26 cellular contexts compared by ENCODE assay signal in genomic region chr22:35863432-35863831, GRCh38.
DNase-seq lines count a peak whose midpoint lies in the region; ATAC-seq and TF ChIP-seq lines count a peak whose summit lies in the region.
"Had no signal": no experiment of that assay in that cellular context is flagged by ENCODE, and none has a peak within 500 bp of the region (broad histone marks: within the 10 kb centered on the region; RNA-seq: fewer than 3 reads in every experiment).

No MANE protein-coding gene starts in this region.

- no peak for TF ChIP-seq CTCF in endodermal cell (conservative IDR thresholded peaks at IDR 0.05)
- TF ChIP-seq CTCF in psoas muscle (IDR thresholded peaks at IDR 0.05): no peak

- DNase-seq in NCI-H1105 treated with DMSO at 0.1 percent for 48 hours (lab: John Stamatoyannopoulos, UW): peak; percentile 35
- no peak for DNase-seq in NCI-H1105 (lab: John Stamatoyannopoulos, UW)
- DNase-seq in NCI-H69 (lab: John Stamatoyannopoulos, UW): peak; percentile 87
- no peak for DNase-seq in endodermal cell
- DNase-seq in psoas muscle: no peak
- no peak for DNase-seq in NCI-H1694 (lab: John Stamatoyannopoulos, UW)
- no peak for DNase-seq in amygdala (lab: John Stamatoyannopoulos, UW)
- no peak for DNase-seq in CD8-positive, alpha-beta memory T cell
- DNase-seq: activated CD8-positive, alpha-beta T cell treated with anti-CD3 and anti-CD28 coated beads, Interleukin-2, amount 10 ng/mL, durations not matched to agents 7 days and 5 days; activated naive CD4-positive, alpha-beta T cell treated with Interleukin-2 at 50 U/mL for 16 hours; activated T-cell treated with anti-CD3 and anti-CD28 coated beads, Interleukin-2, amount 50 U/mL, for 24 hours; anterior cingulate cortex; Caco-2; immature natural killer cell; KG1; naive thymus-derived CD8-positive, alpha-beta T cell; NCI-H446; SIG-M5; small intestine; stimulated activated CD4-positive, alpha-beta T cell treated with anti-CD3 and anti-CD28 coated beads, Interleukin-4, amount 100 ng/mL, for 1 hour; upper lobe of right lung had no signal

- H3K9me3 ChIP-seq in endodermal cell (ENCODE audit: control insufficient read depth, low read length): peaks cover 8% of the 10 kb centered on the region
- no peaks in the 10 kb centered on the region for H3K9me3 ChIP-seq in psoas muscle
- H3K9me3 ChIP-seq in CD8-positive, alpha-beta memory T cell (ENCODE audit: low read length): no peaks in the 10 kb centered on the region
- H3K9me3 ChIP-seq: Caco-2, upper lobe of right lung had no signal

- no peaks in the 10 kb centered on the region for H3K27me3 Mint-ChIP-seq in endodermal cell (ENCODE audit: insufficient read depth)
- no peaks in the 10 kb centered on the region for H3K27me3 Mint-ChIP-seq in CD8-positive, alpha-beta memory T cell
- H3K27me3 Mint-ChIP-seq: activated T-cell treated with anti-CD3 and anti-CD28 coated beads, Interleukin-2, amount 50 U/mL, for 24 hours had no signal

- WGBS in endodermal cell (ENCODE audit: insufficient coverage in 1 of 2, insufficient read length in 1 of 2), 2 experiments: 89 to 100% methylated on average over 5 of the region's 5 CpGs
- WGBS in psoas muscle, 3 donors: 31 to 42% (median 35%) methylated on average over 5 of the region's 5 CpGs

- no peaks in the 10 kb centered on the region for H3K36me3 ChIP-seq in endodermal cell (ENCODE audit: control insufficient read depth, insufficient read depth, low read length)
- H3K36me3 ChIP-seq in psoas muscle (ENCODE audit: insufficient read depth in 1 of 2, low read depth in 1 of 2): no peaks in the 10 kb centered on the region
- no peaks in the 10 kb centered on the region for H3K36me3 ChIP-seq in CD8-positive, alpha-beta memory T cell (ENCODE audit: insufficient read depth, low read length)
- H3K36me3 ChIP-seq: upper lobe of right lung had no signal

- no peaks in the 10 kb centered on the region for H3K9me3 Mint-ChIP-seq in endodermal cell
- H3K9me3 Mint-ChIP-seq in CD8-positive, alpha-beta memory T cell: no peaks in the 10 kb centered on the region
- H3K9me3 Mint-ChIP-seq: activated T-cell treated with anti-CD3 and anti-CD28 coated beads, Interleukin-2, amount 50 U/mL, for 24 hours; immature natural killer cell; naive thymus-derived CD8-positive, alpha-beta T cell had no signal

- no peak overlapping the region for H3K9ac ChIP-seq in endodermal cell (ENCODE audit: extremely low read depth, low read length, poor library complexity, severe bottlenecking)
- H3K9ac ChIP-seq: parathyroid adenoma had no signal

- CTCF ChIA-PET in CD8-positive, alpha-beta memory T cell (lab: Charles Lee): no interaction called here

- POLR2A ChIA-PET in CD8-positive, alpha-beta memory T cell (lab: Charles Lee): no interaction called here

- H3K27me3 ChIP-seq in endodermal cell (ENCODE audit: control insufficient read depth, insufficient read depth, low read length, poor library complexity, severe bottlenecking) (no peaks in the 10 kb centered on the region), psoas muscle (ENCODE audit: insufficient read depth in 3 of 3, low read length in 2 of 3) (no peaks in the 10 kb centered on the region)
- no peaks in the 10 kb centered on the region for H3K27me3 ChIP-seq in CD8-positive, alpha-beta memory T cell (ENCODE audit: insufficient read depth, low read length, poor library complexity, severe bottlenecking)
- H3K27me3 ChIP-seq: upper lobe of right lung had no signal

- H3K27ac ChIP-seq in endodermal cell (ENCODE audit: low read depth, low read length) (peak overlapping the region; percentile 7), psoas muscle (peak overlapping the region; percentile 88)
- no peak overlapping the region for H3K27ac ChIP-seq in CD8-positive, alpha-beta memory T cell (ENCODE audit: low read depth, low read length)
- H3K27ac ChIP-seq: 22Rv1, parathyroid adenoma, upper lobe of right lung had no signal

- H3K4me1 ChIP-seq in endodermal cell (ENCODE audit: control insufficient read depth, insufficient read depth, low read length) (peaks cover 2% of the 10 kb centered on the region), psoas muscle (peaks cover 65% of the 10 kb centered on the region)
- no peaks in the 10 kb centered on the region for H3K4me1 ChIP-seq in CD8-positive, alpha-beta memory T cell (ENCODE audit: insufficient read depth, low read length)

- H3K36me3 Mint-ChIP-seq in endodermal cell (ENCODE audit: low read depth): no peaks in the 10 kb centered on the region
- no peaks in the 10 kb centered on the region for H3K36me3 Mint-ChIP-seq in CD8-positive, alpha-beta memory T cell
- H3K36me3 Mint-ChIP-seq: immature natural killer cell; naive thymus-derived CD8-positive, alpha-beta T cell had no signal

- H3K4me3 ChIP-seq in endodermal cell (ENCODE audit: low read length) (no peak overlapping the region), psoas muscle (peak overlapping the region; percentile 30)
- H3K4me3 ChIP-seq in CD8-positive, alpha-beta memory T cell (ENCODE audit: low read length): no peak overlapping the region
- H3K4me3 ChIP-seq: lung, upper lobe of right lung had no signal

- no peak overlapping the region for H3K4me3 Mint-ChIP-seq in endodermal cell
- peak overlapping the region in 1 of 7 donors; percentile 10 for H3K4me3 Mint-ChIP-seq in CD8-positive, alpha-beta memory T cell
- H3K4me3 Mint-ChIP-seq: activated CD8-positive, alpha-beta T cell treated with anti-CD3 and anti-CD28 coated beads, Interleukin-2, amount 10 ng/mL, durations not matched to agents 7 days and 5 days; activated T-cell treated with anti-CD3 and anti-CD28 coated beads, Interleukin-2, amount 50 U/mL, for 24 hours; B cell; immature natural killer cell; naive thymus-derived CD8-positive, alpha-beta T cell had no signal

- ATAC-seq in psoas muscle: peak; percentile 62 to 86 (median 78)
- ATAC-seq: activated CD4-positive, CD25-positive, alpha-beta regulatory T cell treated with anti-CD3 and anti-CD28 coated beads, Interleukin-2, amount 50 U/mL, for 24 hours; activated CD8-positive, alpha-beta T cell treated with anti-CD3 and anti-CD28 coated beads, Interleukin-2, amount 10 ng/mL, durations not matched to agents 7 days and 5 days; naive thymus-derived CD8-positive, alpha-beta T cell; upper lobe of right lung had no signal

- H3K27ac Mint-ChIP-seq in endodermal cell: no peak overlapping the region
- H3K27ac Mint-ChIP-seq in CD8-positive, alpha-beta memory T cell: no peak overlapping the region
- H3K27ac Mint-ChIP-seq: activated CD8-positive, alpha-beta T cell treated with anti-CD3 and anti-CD28 coated beads, Interleukin-2, amount 10 ng/mL, durations not matched to agents 7 days and 5 days; activated T-cell treated with anti-CD3 and anti-CD28 coated beads, Interleukin-2, amount 50 U/mL, for 24 hours; B cell; immature natural killer cell had no signal

- H3K4me1 Mint-ChIP-seq in endodermal cell: peaks cover 10% of the 10 kb centered on the region
- no peaks in the 10 kb centered on the region for H3K4me1 Mint-ChIP-seq in CD8-positive, alpha-beta memory T cell
- H3K4me1 Mint-ChIP-seq: B cell; naive thymus-derived CD8-positive, alpha-beta T cell had no signal

- intact Hi-C loops in psoas muscle (cut with DNase I): no loop called here

Comparison
In these comparisons a context has a peak if more than half of its experiments do, and no peak if none do; other contexts are left out.
1. DNase-seq: peak in NCI-H1105 treated with DMSO at 0.1 percent for 48 hours (single experiment) and NCI-H69 (single experiment); none in NCI-H1105 (single experiment), endodermal cell (single experiment), psoas muscle (0 of 2), NCI-H1694 (single experiment), amygdala (0 of 56) and CD8-positive, alpha-beta memory T cell (0 of 5).